In the genomic region with DNA sequence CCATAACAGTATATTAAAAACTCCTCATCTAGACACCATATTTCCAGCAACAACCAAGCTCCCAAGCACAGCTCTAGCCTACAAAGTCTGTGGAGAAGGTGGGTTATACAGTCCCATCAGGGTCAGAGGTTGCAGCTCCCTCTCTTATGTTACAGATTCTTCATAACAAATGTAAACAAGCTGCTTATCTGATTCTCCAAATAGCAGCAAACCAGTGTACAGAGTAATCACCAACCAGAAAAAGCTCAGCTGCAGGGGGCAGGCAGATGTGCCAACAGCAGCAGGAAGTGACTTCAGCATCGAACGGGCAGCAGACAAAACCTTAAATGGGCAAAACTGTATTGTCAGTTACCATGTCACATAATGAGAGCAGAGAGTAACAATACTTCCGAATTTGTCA, we compare ENCODE assay signal across 9 cellular contexts. TPM values are rescaled to one million over a fixed set of nuclear protein-coding genes. Genes with fewer than 3 reads are reported as not detected.
DNase-seq lines count a peak whose midpoint lies in the region; ATAC-seq, FAIRE-seq and TF ChIP-seq lines count a peak whose summit lies in the region.
"Had no signal": no experiment of that assay in that cellular context is flagged by ENCODE, and none has a peak within 500 bp of the region (broad histone marks: within the 10 kb centered on the region; RNA-seq: fewer than 3 reads in every experiment).

No MANE protein-coding gene starts in this region.

- WGBS in K562 (ENCODE audit: insufficient coverage, low coverage, missing lambda C conversion rate), result 61% methylated on average over 3 of the region's 3 CpGs

- no peak for TF ChIP-seq POLR2A in K562 (conservative IDR thresholded peaks at IDR 0.05)

- BruUV-seq in K562 (replicated peaks; lab: Mats Ljungman, UMichigan), result no TSS peak

- no peak overlapping the region for H3K9ac ChIP-seq in K562 (ENCODE audit: insufficient read depth in 1 of 2, low read depth in 2 of 2, low read length in 2 of 2)

- H3K9me1 ChIP-seq in K562 (ENCODE audit: control insufficient read depth, insufficient read depth, low read length), result no peaks in the 10 kb centered on the region

- H3K4me1 ChIP-seq in K562 (replicated peaks in 1 of 2; ENCODE audit: control insufficient read depth in 2 of 2, insufficient read depth in 2 of 2, low read length in 2 of 2), result peaks cover 0 to 15% of the 10 kb centered on the region in 2 experiments; a peak in 4 of 5 replicates

- no peaks in the 10 kb centered on the region for H3K9me3 ChIP-seq in K562 (replicated peaks; ENCODE audit: control insufficient read depth, insufficient read depth, low read depth, low read length)

- no peaks in the 10 kb centered on the region for H3K36me3 ChIP-seq in GM06990 (ENCODE audit: control insufficient read depth, insufficient read depth, low read length)
- H3K36me3 ChIP-seq in K562 (ENCODE audit: control insufficient read depth, insufficient read depth, low read length), result no peaks in the 10 kb centered on the region

- no peak for FAIRE-seq in K562 (lab: Jason Lieb, UNC)
- FAIRE-seq: bronchial epithelial cell had no signal

- H4K20me1 ChIP-seq in K562 (replicated peaks; ENCODE audit: control insufficient read depth, insufficient read depth, low read length), result no peaks in the 10 kb centered on the region

- DNase-seq in GM06990 (ENCODE audit: extremely low read depth, insufficient read length) (peak; percentile 39), K562 (ENCODE audit: extremely low read depth in 1 of 4, low spot score in 3 of 4) (no peak), NCI-H774 (lab: John Stamatoyannopoulos, UW) (no peak), NCI-H82 (lab: John Stamatoyannopoulos, UW) (no peak)
- peak in 4 of 6 experiments; percentile 10 to 59 (median 36) for DNase-seq in stimulated activated naive CD4-positive, alpha-beta T cell (lab: John Stamatoyannopoulos, UW)

- no peak overlapping the region for H3K4me2 ChIP-seq in K562 (ENCODE audit: insufficient read depth, low read length)

- H3K27me3 ChIP-seq in GM06990 (replicated peaks; ENCODE audit: control insufficient read depth, insufficient read depth, low read length), result no peaks in the 10 kb centered on the region
- H3K27me3 ChIP-seq in K562 (ENCODE audit: control insufficient read depth in 2 of 2, insufficient read depth in 2 of 2, low read length in 2 of 2), result no peaks in the 10 kb centered on the region

- in situ Hi-C loops in K562 (cut with MboI), result no loop called here

- H3K79me2 ChIP-seq in K562 (ENCODE audit: control insufficient read depth, insufficient read depth, low read length), result no peaks in the 10 kb centered on the region

- no peak overlapping the region for H3K27ac ChIP-seq in K562 (ENCODE audit: extremely low read depth, low read depth, low read length)

- H3K4me3 ChIP-seq in GM06990 (replicated peaks; ENCODE audit: low read depth, low read length) (no peak overlapping the region), K562 (no peak overlapping the region)

- intact Hi-C loops in K562 (cut with micrococcal nuclease), result no loop called here

- CTCF ChIA-PET in K562 (lab: Yijun Ruan, JAX; ENCODE audit: low intra/inter-chr PET ratio), result no interaction called here

- ATAC-seq in HG02852 (IDR thresholded peaks at IDR 0.05; ENCODE audit: unreplicated experiment), result peak; percentile 46
- ATAC-seq in K562, result no peak
- no peak for ATAC-seq in HG02610 (IDR thresholded peaks at IDR 0.05; ENCODE audit: unreplicated experiment)

- H2AFZ ChIP-seq in K562 (ENCODE audit: low read depth, low read length), result 0 out of 2 replicates have a peak overlapping the region, but pooled peaks have one; percentile 16

- TF ChIP-seq RAD21 in K562 (CRISPR knock-in tag; conservative IDR thresholded peaks at IDR 0.05 in 1 of 2, IDR thresholded peaks at IDR 0.05 in 1 of 2), result no peak

- TF ChIP-seq EP300 in K562 (IDR thresholded peaks at IDR 0.05; ENCODE audit: low read length), result no peak

- POLR2A ChIA-PET in K562 (lab: Yijun Ruan, JAX), result interaction anchor here (0.7 kb wide), 1 partner anchor 53 kb away, joined by 3 read pairs; a partner anchor contains a TSS

- no peak for TF ChIP-seq CTCF in GM06990 (IDR thresholded peaks at IDR 0.05; ENCODE audit: insufficient read depth, low read length, poor library complexity, severe bottlenecking)
- TF ChIP-seq CTCF in K562 (IDR thresholded peaks at IDR 0.05 in 2 of 3, conservative IDR thresholded peaks at IDR 0.05 in 1 of 3; ENCODE audit: insufficient read depth in 2 of 3, low read depth in 1 of 3, low read length in 3 of 3), result no peak

TF ChIP-seq in PFSK-1, 5 proteins besides CTCF, POLR2A, EP300 and RAD21:
- TF ChIP-seq, protein P1, sequence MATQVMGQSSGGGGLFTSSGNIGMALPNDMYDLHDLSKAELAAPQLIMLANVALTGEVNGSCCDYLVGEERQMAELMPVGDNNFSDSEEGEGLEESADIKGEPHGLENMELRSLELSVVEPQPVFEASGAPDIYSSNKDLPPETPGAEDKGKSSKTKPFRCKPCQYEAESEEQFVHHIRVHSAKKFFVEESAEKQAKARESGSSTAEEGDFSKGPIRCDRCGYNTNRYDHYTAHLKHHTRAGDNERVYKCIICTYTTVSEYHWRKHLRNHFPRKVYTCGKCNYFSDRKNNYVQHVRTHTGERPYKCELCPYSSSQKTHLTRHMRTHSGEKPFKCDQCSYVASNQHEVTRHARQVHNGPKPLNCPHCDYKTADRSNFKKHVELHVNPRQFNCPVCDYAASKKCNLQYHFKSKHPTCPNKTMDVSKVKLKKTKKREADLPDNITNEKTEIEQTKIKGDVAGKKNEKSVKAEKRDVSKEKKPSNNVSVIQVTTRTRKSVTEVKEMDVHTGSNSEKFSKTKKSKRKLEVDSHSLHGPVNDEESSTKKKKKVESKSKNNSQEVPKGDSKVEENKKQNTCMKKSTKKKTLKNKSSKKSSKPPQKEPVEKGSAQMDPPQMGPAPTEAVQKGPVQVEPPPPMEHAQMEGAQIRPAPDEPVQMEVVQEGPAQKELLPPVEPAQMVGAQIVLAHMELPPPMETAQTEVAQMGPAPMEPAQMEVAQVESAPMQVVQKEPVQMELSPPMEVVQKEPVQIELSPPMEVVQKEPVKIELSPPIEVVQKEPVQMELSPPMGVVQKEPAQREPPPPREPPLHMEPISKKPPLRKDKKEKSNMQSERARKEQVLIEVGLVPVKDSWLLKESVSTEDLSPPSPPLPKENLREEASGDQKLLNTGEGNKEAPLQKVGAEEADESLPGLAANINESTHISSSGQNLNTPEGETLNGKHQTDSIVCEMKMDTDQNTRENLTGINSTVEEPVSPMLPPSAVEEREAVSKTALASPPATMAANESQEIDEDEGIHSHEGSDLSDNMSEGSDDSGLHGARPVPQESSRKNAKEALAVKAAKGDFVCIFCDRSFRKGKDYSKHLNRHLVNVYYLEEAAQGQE (IDR thresholded peaks at IDR 0.05; ENCODE audit: insufficient read depth in 1 of 2, low read depth in 2 of 2, low read length in 2 of 2), result no peak
- TF ChIP-seq FOXP2 (optimal IDR thresholded peaks at IDR 0.05; ENCODE audit: borderline replicate concordance, extremely low read depth, extremely low read length, insufficient read depth), result peak; percentile 28
- TF ChIP-seq POLR2AphosphoS5 (IDR thresholded peaks at IDR 0.05; ENCODE audit: low read depth, low read length), result no peak
TF ChIP-seq in PFSK-1: peak in this region for 1.

TF ChIP-seq in K562, 482 proteins besides CTCF, POLR2A, EP300 and RAD21:
- peak; percentile 49; the same call in 1 of the 2 replicates for TF ChIP-seq ZNF175 (CRISPR knock-in tag; IDR thresholded peaks at IDR 0.05; ENCODE audit: low read depth)
- no peak for TF ChIP-seq NR2C1 (IDR thresholded peaks at IDR 0.05)
- TF ChIP-seq NR2C1 (tag; IDR thresholded peaks at IDR 0.05), result peak; percentile 55
- 0 out of 4 replicates have a peak, but pooled peaks of 1 of the 2 experiments have one; percentile 40 for TF ChIP-seq FOXK2 (conservative IDR thresholded peaks at IDR 0.05 in 1 of 2, IDR thresholded peaks at IDR 0.05 in 1 of 2; ENCODE audit: low read depth in 2 of 2)
- TF ChIP-seq ETV1 (tag; conservative IDR thresholded peaks at IDR 0.05; ENCODE audit: low read depth), result 0 out of 2 replicates have a peak, but pooled peaks have one; percentile 18
- TF ChIP-seq NR2C2 (CRISPR knock-in tag; IDR thresholded peaks at IDR 0.05), result no peak
- peak; percentile 84 for TF ChIP-seq NR2C2 (tag; IDR thresholded peaks at IDR 0.05)
- TF ChIP-seq ARNT (IDR thresholded peaks at IDR 0.05), result no peak
- TF ChIP-seq SMARCC2 (IDR thresholded peaks at IDR 0.05; ENCODE audit: low read depth), result no peak
- TF ChIP-seq FOSL1 (tag; conservative IDR thresholded peaks at IDR 0.05), result 0 out of 2 replicates have a peak, but pooled peaks have one; percentile 9
- TF ChIP-seq SRF (CRISPR knock-in tag; IDR thresholded peaks at IDR 0.05), result peak in 1 of 2 experiments; percentile 48; a peak in 1 of 4 replicates
- TF ChIP-seq GABPA (tag; conservative IDR thresholded peaks at IDR 0.05; ENCODE audit: low read depth), result peak; percentile 59

RNA-seq across cellular contexts. Expression of a gene that starts 52.9 kb away (rescaled TPM):
- 3.7 TPM for polyA plus RNA-seq in PFSK-1 (2012; ENCODE audit: insufficient read length, low read depth)
- 68.8 and 169 TPM in 2 replicates for total RNA-seq in K562 (2011; cell fraction: chromatin; rRNA removed; ENCODE audit: low replicate concordance)
- 39.4 and 41.1 TPM in 2 replicates for total RNA-seq in K562 (2011; cell fraction: nucleolus; rRNA removed)
- total RNA-seq in K562 (2011; cell fraction: nucleoplasm; rRNA removed), result 97.2 and 188 TPM in 2 replicates
- total RNA-seq in K562 (2014; rRNA removed) (18.6 and 20.2 TPM in 2 replicates), K562 (2014; rRNA removed; fragmentation: Illumina TruSeq; extraction: Trizol) (31.6 and 35.8 TPM in 2 replicates), K562 (2015; rRNA removed; fragmentation: Illumina TruSeq; extraction: Trizol) (37.2 and 44.0 TPM in 2 replicates), K562 (2021) (24.5 and 28.1 TPM in 2 replicates)
- polyA plus RNA-seq in K562 (2011; rRNA removed) (20.5 and 22.2 TPM in 2 replicates), K562 (2014; fragmentation: Illumina TruSeq; extraction: Trizol) (15.6 and 17.1 TPM in 2 replicates), K562 (2014; fragmentation: Nextera tagmentation; extraction: Ambion mirVana) (10 to 100 TPM; 12.8 to 14.9 TPM), K562 (2014; rRNA removed) (13.9 and 15.4 TPM in 2 replicates)
- 1.8 and 5.1 TPM in 2 replicates for polyA plus RNA-seq in K562 (2011; cell fraction: cytosol; rRNA removed)
- polyA plus RNA-seq in K562 (2011; cell fraction: nucleus; rRNA removed), result 56.5 and 66.5 TPM in 2 replicates
- 10.8 and 12.9 TPM in 2 replicates for polyA plus RNA-seq in K562 (2012)
- 46.2 and 78.7 TPM in 2 replicates for polyA minus RNA-seq in K562 (2011; rRNA and poly(A)+ RNA removed)
- 11.1 and 11.5 TPM in 2 replicates for polyA minus RNA-seq in K562 (2011; cell fraction: cytosol; rRNA and poly(A)+ RNA removed)
- polyA minus RNA-seq in K562 (2011; cell fraction: nucleus; rRNA and poly(A)+ RNA removed), result 101 and 194 TPM in 2 replicates

Comparison
In these comparisons a context has a peak if more than half of its experiments do, and no peak if none do; other contexts are left out.
1. DNase-seq: peak in GM06990 (single experiment) and stimulated activated naive CD4-positive, alpha-beta T cell (4 of 6); none in K562 (0 of 4), NCI-H774 (single experiment) and NCI-H82 (single experiment).